In genomic region chr5:170219615-170220014, GRCh38 we compare ENCODE assay signal across 13 cellular contexts. TPM values are rescaled to one million over a fixed set of nuclear protein-coding genes. Genes with fewer than 3 reads are reported as not detected.
DNase-seq lines count a peak whose midpoint lies in the region; ATAC-seq and TF ChIP-seq lines count a peak whose summit lies in the region.
"Had no signal": no experiment of that assay in that cellular context is flagged by ENCODE, and none has a peak within 500 bp of the region (broad histone marks: within the 10 kb centered on the region; RNA-seq: fewer than 3 reads in every experiment).

No MANE protein-coding gene starts in this region.

- H4K20me1 ChIP-seq in Karpas-422 (ENCODE audit: insufficient read depth, low read depth, low read length) (no peaks in the 10 kb centered on the region), hepatocyte (ENCODE audit: insufficient read depth, poor library complexity, severe bottlenecking) (no peaks in the 10 kb centered on the region)

- TF ChIP-seq POLR2A in upper lobe of left lung (IDR thresholded peaks at IDR 0.05), result no peak

- 70% methylated on average over 2 of the region's 2 CpGs for WGBS in hepatocyte (ENCODE audit: low lambda C conversion rate, missing lambda C conversion rate)
- WGBS in upper lobe of left lung, 2 donors, result 85 to 92% methylated on average over 2 of the region's 2 CpGs

- no peaks in the 10 kb centered on the region for H3K27me3 ChIP-seq in Karpas-422 (ENCODE audit: low read length)
- no peaks in the 10 kb centered on the region for H3K27me3 ChIP-seq in hepatocyte
- H3K27me3 ChIP-seq in upper lobe of left lung, result no peaks in the 10 kb centered on the region

- H3K36me3 ChIP-seq in Karpas-422 (ENCODE audit: insufficient read depth, low read length) (no peaks in the 10 kb centered on the region), hepatocyte (replicated peaks; ENCODE audit: insufficient read depth, low read depth) (no peaks in the 10 kb centered on the region), upper lobe of left lung (no peaks in the 10 kb centered on the region)

- H3K4me3 ChIP-seq in Karpas-422 (ENCODE audit: low read length), result peak overlapping the region; percentile 60
- no peak overlapping the region for H3K4me3 ChIP-seq in hepatocyte
- no peak overlapping the region for H3K4me3 ChIP-seq in upper lobe of left lung

- TF ChIP-seq EP300 in upper lobe of left lung (IDR thresholded peaks at IDR 0.05), result no peak

- H3K27ac ChIP-seq in Karpas-422 (ENCODE audit: low read length), result peak overlapping the region; percentile 92
- peak overlapping the region; percentile 46 for H3K27ac ChIP-seq in angular gyrus (ENCODE audit: low read depth, low read length)
- H3K27ac ChIP-seq in hepatocyte, result no peak overlapping the region
- no peak overlapping the region for H3K27ac ChIP-seq in upper lobe of left lung

- TF ChIP-seq CTCF in hepatocyte (IDR thresholded peaks at IDR 0.05; ENCODE audit: poor library complexity), result no peak
- no peak for TF ChIP-seq CTCF in upper lobe of left lung (IDR thresholded peaks at IDR 0.05)

- H3K79me2 ChIP-seq in Karpas-422 (ENCODE audit: low read length) (no peaks in the 10 kb centered on the region), hepatocyte (no peaks in the 10 kb centered on the region)

- H2AFZ ChIP-seq in Karpas-422 (ENCODE audit: low read length) (no peak overlapping the region), hepatocyte (no peak overlapping the region)

- no peaks in the 10 kb centered on the region for H3K9me2 ChIP-seq in Karpas-422 (replicated peaks; ENCODE audit: insufficient read depth, low read length)
- no peaks in the 10 kb centered on the region for H3K9me2 ChIP-seq in hepatocyte (replicated peaks; ENCODE audit: insufficient read depth)

- no peak for ATAC-seq in HG02973 (IDR thresholded peaks at IDR 0.05; ENCODE audit: unreplicated experiment)
- ATAC-seq in upper lobe of left lung (ENCODE audit: low FRiP score in 2 of 2), result no peak
- ATAC-seq in HG02870 (IDR thresholded peaks at IDR 0.05; ENCODE audit: unreplicated experiment), result no peak

- no peaks in the 10 kb centered on the region for H3K9me3 ChIP-seq in Karpas-422 (ENCODE audit: low read length)
- H3K9me3 ChIP-seq in hepatocyte (ENCODE audit: low read depth), result no peaks in the 10 kb centered on the region
- no peaks in the 10 kb centered on the region for H3K9me3 ChIP-seq in upper lobe of left lung

- H3K4me1 ChIP-seq in Karpas-422 (ENCODE audit: low read length), result peaks cover 84% of the 10 kb centered on the region
- peaks cover 3% of the 10 kb centered on the region for H3K4me1 ChIP-seq in hepatocyte (ENCODE audit: insufficient read depth)
- H3K4me1 ChIP-seq in upper lobe of left lung, result peaks cover 0 to 6% (median 3%) of the 10 kb centered on the region in 4 donors

- H3K4me2 ChIP-seq in Karpas-422 (ENCODE audit: low read depth, low read length, poor library complexity, severe bottlenecking) (peak overlapping the region; percentile 70), hepatocyte (no peak overlapping the region)

- peak overlapping the region; percentile 61 for H3K9ac ChIP-seq in Karpas-422 (ENCODE audit: low read length)

- DNase-seq in AG20443 (ENCODE audit: low spot score), result peak; percentile 67
- DNase-seq in Karpas-422, result peak; percentile 69
- peak; percentile 30 for DNase-seq in hepatocyte (ENCODE audit: low spot score)
- no peak for DNase-seq in upper lobe of left lung
- no peak for DNase-seq in NCI-H2029 (lab: John Stamatoyannopoulos, UW)
- DNase-seq: activated CD4-positive, alpha-beta memory T cell treated with anti-CD3 and anti-CD28 coated beads, Interleukin-2, amount 10 ng/mL, durations not matched to agents 7 days and 5 days; effector CD4-positive, alpha-beta T cell; kidney had no signal

RNA-seq across cellular contexts. Expression of gene C5orf58, which starts 13.2 kb away (rescaled TPM):
- total RNA-seq in Karpas-422 (2014; rRNA removed; shearing (Covaris generic); ENCODE audit: low replicate concordance), result 7.8 TPM in 1 of 2 replicates, not detected in the other
- total RNA-seq in hepatocyte (not detected in 2 replicates), upper lobe of left lung (not detected)
- 0.58 TPM in 1 of 2 replicates, not detected in the other for polyA plus RNA-seq in hepatocyte
- total RNA-seq: activated CD4-positive, alpha-beta memory T cell treated with anti-CD3 and anti-CD28 coated beads, Interleukin-2, amount 10 ng/mL, durations not matched to agents 7 days and 5 days; activated naive CD4-positive, alpha-beta T cell treated with anti-CD3 and anti-CD28 coated beads, Interleukin-2, amount 50 U/mL, for 72 hours; kidney; neural crest cell had no signal

Comparison
In these comparisons a context has a peak if more than half of its experiments do, and no peak if none do; other contexts are left out.
1. DNase-seq: peak in AG20443 (single experiment), Karpas-422 (single experiment) and hepatocyte (single experiment); none in upper lobe of left lung (0 of 2) and NCI-H2029 (single experiment).
2. H3K27ac ChIP-seq: peak in Karpas-422 (single experiment) and angular gyrus (single experiment); none in hepatocyte (single experiment) and upper lobe of left lung (0 of 4).